Comparison of ENCODE assay signal across 1 cellular context in the genomic region with DNA sequence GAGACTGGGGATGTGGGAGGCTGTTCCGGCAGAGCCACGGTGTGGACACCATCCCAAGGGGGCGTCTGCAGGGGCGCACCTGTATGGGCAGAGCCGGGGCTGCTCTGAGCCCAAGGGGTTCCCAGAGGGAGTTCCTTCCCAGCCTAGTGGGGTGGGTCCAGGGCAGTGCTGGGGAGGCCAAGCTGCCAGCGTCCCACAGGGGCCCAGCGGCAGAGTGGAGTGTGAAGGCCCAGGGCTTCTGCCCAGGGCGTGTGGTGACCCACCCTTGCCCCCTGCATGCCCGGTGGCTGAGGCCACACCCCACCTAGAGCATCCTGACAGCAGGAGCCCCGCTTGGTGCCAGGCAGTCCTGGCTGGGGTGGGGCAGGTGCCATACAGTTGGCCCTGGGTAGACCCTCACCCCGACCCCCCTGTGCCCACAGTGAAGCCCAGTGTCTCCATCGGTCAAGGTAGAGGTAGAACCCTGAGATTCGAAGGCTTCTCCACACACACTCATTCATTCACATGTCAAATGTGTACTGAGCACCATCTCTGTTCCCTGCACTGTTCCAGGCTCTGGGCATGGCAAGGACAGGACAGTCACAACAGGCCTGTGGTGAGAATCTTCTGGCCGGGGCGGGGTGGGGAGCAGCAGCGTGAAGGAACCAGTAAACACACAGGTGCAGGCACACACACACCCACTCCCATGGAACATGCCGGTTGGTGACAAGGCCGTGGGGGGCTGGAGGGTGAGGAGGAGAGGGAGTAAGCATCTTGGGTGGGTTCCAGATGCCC.
TF ChIP-seq lines count a peak whose summit lies in the region.

No MANE protein-coding gene starts in this region.

TF ChIP-seq in HEK293, 187 proteins besides CTCF, POLR2A, EP300 and RAD21:
- no peak for TF ChIP-seq ZNF404 (tag by site-specific recombination; IDR thresholded peaks at IDR 0.05)
- TF ChIP-seq, protein P1, sequence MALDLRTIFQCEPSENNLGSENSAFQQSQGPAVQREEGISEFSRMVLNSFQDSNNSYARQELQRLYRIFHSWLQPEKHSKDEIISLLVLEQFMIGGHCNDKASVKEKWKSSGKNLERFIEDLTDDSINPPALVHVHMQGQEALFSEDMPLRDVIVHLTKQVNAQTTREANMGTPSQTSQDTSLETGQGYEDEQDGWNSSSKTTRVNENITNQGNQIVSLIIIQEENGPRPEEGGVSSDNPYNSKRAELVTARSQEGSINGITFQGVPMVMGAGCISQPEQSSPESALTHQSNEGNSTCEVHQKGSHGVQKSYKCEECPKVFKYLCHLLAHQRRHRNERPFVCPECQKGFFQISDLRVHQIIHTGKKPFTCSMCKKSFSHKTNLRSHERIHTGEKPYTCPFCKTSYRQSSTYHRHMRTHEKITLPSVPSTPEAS (tag by site-specific recombination; IDR thresholded peaks at IDR 0.05), result no peak
- no peak for TF ChIP-seq YY2 (tag by site-specific recombination; IDR thresholded peaks at IDR 0.05)
- TF ChIP-seq ZNF555 (tag by site-specific recombination; conservative IDR thresholded peaks at IDR 0.05), result no peak
- TF ChIP-seq HOXA7 (CRISPR knock-in tag; IDR thresholded peaks at IDR 0.05; ENCODE audit: borderline replicate concordance), result no peak
- TF ChIP-seq ZNF571 (tag by site-specific recombination; IDR thresholded peaks at IDR 0.05), result no peak
- TF ChIP-seq, protein P2, sequence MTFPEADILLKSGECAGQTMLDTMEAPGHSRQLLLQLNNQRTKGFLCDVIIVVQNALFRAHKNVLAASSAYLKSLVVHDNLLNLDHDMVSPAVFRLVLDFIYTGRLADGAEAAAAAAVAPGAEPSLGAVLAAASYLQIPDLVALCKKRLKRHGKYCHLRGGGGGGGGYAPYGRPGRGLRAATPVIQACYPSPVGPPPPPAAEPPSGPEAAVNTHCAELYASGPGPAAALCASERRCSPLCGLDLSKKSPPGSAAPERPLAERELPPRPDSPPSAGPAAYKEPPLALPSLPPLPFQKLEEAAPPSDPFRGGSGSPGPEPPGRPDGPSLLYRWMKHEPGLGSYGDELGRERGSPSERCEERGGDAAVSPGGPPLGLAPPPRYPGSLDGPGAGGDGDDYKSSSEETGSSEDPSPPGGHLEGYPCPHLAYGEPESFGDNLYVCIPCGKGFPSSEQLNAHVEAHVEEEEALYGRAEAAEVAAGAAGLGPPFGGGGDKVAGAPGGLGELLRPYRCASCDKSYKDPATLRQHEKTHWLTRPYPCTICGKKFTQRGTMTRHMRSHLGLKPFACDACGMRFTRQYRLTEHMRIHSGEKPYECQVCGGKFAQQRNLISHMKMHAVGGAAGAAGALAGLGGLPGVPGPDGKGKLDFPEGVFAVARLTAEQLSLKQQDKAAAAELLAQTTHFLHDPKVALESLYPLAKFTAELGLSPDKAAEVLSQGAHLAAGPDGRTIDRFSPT (tag by site-specific recombination; IDR thresholded peaks at IDR 0.05), result peak; percentile 56
- TF ChIP-seq, protein P3, sequence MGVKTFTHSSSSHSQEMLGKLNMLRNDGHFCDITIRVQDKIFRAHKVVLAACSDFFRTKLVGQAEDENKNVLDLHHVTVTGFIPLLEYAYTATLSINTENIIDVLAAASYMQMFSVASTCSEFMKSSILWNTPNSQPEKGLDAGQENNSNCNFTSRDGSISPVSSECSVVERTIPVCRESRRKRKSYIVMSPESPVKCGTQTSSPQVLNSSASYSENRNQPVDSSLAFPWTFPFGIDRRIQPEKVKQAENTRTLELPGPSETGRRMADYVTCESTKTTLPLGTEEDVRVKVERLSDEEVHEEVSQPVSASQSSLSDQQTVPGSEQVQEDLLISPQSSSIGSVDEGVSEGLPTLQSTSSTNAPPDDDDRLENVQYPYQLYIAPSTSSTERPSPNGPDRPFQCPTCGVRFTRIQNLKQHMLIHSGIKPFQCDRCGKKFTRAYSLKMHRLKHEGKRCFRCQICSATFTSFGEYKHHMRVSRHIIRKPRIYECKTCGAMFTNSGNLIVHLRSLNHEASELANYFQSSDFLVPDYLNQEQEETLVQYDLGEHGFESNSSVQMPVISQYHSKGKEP (tag by site-specific recombination; IDR thresholded peaks at IDR 0.05), result no peak
- TF ChIP-seq, protein P4, sequence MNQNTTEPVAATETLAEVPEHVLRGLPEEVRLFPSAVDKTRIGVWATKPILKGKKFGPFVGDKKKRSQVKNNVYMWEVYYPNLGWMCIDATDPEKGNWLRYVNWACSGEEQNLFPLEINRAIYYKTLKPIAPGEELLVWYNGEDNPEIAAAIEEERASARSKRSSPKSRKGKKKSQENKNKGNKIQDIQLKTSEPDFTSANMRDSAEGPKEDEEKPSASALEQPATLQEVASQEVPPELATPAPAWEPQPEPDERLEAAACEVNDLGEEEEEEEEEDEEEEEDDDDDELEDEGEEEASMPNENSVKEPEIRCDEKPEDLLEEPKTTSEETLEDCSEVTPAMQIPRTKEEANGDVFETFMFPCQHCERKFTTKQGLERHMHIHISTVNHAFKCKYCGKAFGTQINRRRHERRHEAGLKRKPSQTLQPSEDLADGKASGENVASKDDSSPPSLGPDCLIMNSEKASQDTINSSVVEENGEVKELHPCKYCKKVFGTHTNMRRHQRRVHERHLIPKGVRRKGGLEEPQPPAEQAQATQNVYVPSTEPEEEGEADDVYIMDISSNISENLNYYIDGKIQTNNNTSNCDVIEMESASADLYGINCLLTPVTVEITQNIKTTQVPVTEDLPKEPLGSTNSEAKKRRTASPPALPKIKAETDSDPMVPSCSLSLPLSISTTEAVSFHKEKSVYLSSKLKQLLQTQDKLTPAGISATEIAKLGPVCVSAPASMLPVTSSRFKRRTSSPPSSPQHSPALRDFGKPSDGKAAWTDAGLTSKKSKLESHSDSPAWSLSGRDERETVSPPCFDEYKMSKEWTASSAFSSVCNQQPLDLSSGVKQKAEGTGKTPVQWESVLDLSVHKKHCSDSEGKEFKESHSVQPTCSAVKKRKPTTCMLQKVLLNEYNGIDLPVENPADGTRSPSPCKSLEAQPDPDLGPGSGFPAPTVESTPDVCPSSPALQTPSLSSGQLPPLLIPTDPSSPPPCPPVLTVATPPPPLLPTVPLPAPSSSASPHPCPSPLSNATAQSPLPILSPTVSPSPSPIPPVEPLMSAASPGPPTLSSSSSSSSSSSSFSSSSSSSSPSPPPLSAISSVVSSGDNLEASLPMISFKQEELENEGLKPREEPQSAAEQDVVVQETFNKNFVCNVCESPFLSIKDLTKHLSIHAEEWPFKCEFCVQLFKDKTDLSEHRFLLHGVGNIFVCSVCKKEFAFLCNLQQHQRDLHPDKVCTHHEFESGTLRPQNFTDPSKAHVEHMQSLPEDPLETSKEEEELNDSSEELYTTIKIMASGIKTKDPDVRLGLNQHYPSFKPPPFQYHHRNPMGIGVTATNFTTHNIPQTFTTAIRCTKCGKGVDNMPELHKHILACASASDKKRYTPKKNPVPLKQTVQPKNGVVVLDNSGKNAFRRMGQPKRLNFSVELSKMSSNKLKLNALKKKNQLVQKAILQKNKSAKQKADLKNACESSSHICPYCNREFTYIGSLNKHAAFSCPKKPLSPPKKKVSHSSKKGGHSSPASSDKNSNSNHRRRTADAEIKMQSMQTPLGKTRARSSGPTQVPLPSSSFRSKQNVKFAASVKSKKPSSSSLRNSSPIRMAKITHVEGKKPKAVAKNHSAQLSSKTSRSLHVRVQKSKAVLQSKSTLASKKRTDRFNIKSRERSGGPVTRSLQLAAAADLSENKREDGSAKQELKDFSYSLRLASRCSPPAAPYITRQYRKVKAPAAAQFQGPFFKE (tag by site-specific recombination; IDR thresholded peaks at IDR 0.05; ENCODE audit: borderline replicate concordance), result no peak
- TF ChIP-seq, protein P5, sequence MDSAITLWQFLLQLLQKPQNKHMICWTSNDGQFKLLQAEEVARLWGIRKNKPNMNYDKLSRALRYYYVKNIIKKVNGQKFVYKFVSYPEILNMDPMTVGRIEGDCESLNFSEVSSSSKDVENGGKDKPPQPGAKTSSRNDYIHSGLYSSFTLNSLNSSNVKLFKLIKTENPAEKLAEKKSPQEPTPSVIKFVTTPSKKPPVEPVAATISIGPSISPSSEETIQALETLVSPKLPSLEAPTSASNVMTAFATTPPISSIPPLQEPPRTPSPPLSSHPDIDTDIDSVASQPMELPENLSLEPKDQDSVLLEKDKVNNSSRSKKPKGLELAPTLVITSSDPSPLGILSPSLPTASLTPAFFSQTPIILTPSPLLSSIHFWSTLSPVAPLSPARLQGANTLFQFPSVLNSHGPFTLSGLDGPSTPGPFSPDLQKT (IDR thresholded peaks at IDR 0.05; ENCODE audit: borderline replicate concordance, low read depth, low read length), result no peak
- no peak for TF ChIP-seq ZNF701 (tag by site-specific recombination; IDR thresholded peaks at IDR 0.05)
- TF ChIP-seq, protein P6, sequence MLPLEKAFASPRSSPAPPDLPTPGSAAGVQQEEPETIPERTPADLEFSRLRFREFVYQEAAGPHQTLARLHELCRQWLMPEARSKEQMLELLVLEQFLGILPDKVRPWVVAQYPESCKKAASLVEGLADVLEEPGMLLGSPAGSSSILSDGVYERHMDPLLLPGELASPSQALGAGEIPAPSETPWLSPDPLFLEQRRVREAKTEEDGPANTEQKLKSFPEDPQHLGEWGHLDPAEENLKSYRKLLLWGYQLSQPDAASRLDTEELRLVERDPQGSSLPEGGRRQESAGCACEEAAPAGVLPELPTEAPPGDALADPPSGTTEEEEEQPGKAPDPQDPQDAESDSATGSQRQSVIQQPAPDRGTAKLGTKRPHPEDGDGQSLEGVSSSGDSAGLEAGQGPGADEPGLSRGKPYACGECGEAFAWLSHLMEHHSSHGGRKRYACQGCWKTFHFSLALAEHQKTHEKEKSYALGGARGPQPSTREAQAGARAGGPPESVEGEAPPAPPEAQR (tag by site-specific recombination; IDR thresholded peaks at IDR 0.05), result no peak
- TF ChIP-seq GLI2 (tag by site-specific recombination; IDR thresholded peaks at IDR 0.05; ENCODE audit: borderline replicate concordance, low read depth), result no peak
- peak; percentile 62 for TF ChIP-seq GLIS2 (tag by site-specific recombination; IDR thresholded peaks at IDR 0.05)
- peak; percentile 74; the same call in 1 of the 2 replicates for TF ChIP-seq ZBTB7A (tag by site-specific recombination; IDR thresholded peaks at IDR 0.05; ENCODE audit: low read depth)
- TF ChIP-seq ZNF791 (tag by site-specific recombination; IDR thresholded peaks at IDR 0.05), result no peak
- no peak for TF ChIP-seq ZNF654 (tag by site-specific recombination; IDR thresholded peaks at IDR 0.05; ENCODE audit: low read depth)
- no peak for TF ChIP-seq ZNF433 (tag by site-specific recombination; IDR thresholded peaks at IDR 0.05; ENCODE audit: low read depth)
- no peak for TF ChIP-seq ZNF768 (tag by site-specific recombination; IDR thresholded peaks at IDR 0.05)
